In the genomic region with DNA sequence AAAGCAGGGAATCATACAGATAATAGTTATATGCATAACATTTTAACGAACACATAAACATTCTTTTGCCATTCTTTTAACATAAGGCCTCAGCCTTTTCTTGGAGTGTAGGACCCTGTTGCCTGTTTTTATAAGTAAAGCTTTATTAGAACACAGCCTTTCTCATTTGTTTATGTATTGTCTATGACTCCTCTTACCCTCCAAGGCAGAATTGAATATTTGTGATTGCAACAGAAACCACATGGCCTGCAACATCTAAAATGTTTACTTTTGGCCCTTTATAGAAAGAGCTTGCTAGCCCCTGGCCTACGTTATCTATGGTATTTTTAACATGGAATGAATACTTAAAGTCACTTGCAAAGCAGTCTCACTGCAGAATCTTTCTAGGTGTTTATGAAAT, we compare ENCODE assay signal across 19 cellular contexts. TPM values are rescaled to one million over a fixed set of nuclear protein-coding genes. Genes with fewer than 3 reads are reported as not detected.
DNase-seq lines count a peak whose midpoint lies in the region; ATAC-seq and TF ChIP-seq lines count a peak whose summit lies in the region.
"Had no signal": no experiment of that assay in that cellular context is flagged by ENCODE, and none has a peak within 500 bp of the region (broad histone marks: within the 10 kb centered on the region; RNA-seq: fewer than 3 reads in every experiment).

No MANE protein-coding gene starts in this region.

- H3K36me3 Mint-ChIP-seq in endothelial cell (ENCODE audit: low read depth, unreplicated experiment) = peaks cover 3% of the 10 kb centered on the region

- H2BK120ac ChIP-seq in trophoblast cell (ENCODE audit: insufficient read depth, low read length, poor library complexity) = no peak overlapping the region

- H3K4ac ChIP-seq in trophoblast cell (ENCODE audit: low read depth, low read length) = no peak overlapping the region

- no peak overlapping the region for H3K4me3 ChIP-seq in DND-41 (ENCODE audit: low read depth in 1 of 2, low read length in 2 of 2)
- H3K4me3 ChIP-seq in NB4 (ENCODE audit: low read depth, low read length) = no peak overlapping the region
- no peak overlapping the region for H3K4me3 ChIP-seq in cardiac fibroblast (replicated peaks in 1 of 2; ENCODE audit: low read depth in 2 of 2, low read length in 2 of 2)
- H3K4me3 ChIP-seq in trophoblast cell (ENCODE audit: low read depth, low read length) = no peak overlapping the region
- H3K4me3 ChIP-seq: gastrocnemius medialis, skin epidermis, testis had no signal

- H2AK5ac ChIP-seq in trophoblast cell (ENCODE audit: low read length) = no peak overlapping the region

- no peak for DNase-seq in DND-41
- DNase-seq in NB4 (ENCODE audit: low read depth) = peak; percentile 7
- DNase-seq in cardiac fibroblast (ENCODE audit: low read depth in 2 of 2) = peak; percentile 35 to 54
- peak; percentile 54 to 83 for DNase-seq in trophoblast cell
- DNase-seq in endothelial cell (ENCODE audit: low spot score) = no peak
- no peak for DNase-seq in retina
- DNase-seq: activated B cell treated with CpG ODN at 0.5 μM for 24 hours; activated naive CD8-positive, alpha-beta T cell treated with anti-CD3 and anti-CD28 coated beads, Interleukin-2, amount 50 U/mL, for 24 hours; gastrocnemius medialis; H7; left ventricle myocardium superior; NCI-H1436 treated with DMSO at 0.1 percent for 48 hours; T-cell; testis had no signal

- H3K9ac ChIP-seq in DND-41 (ENCODE audit: low read depth, low read length) = no peak overlapping the region
- no peak overlapping the region for H3K9ac ChIP-seq in trophoblast cell (ENCODE audit: low read length)
- H3K9ac ChIP-seq: KMS-11 had no signal

- no peak overlapping the region for H3K4me3 Mint-ChIP-seq in endothelial cell (ENCODE audit: unreplicated experiment)
- H3K4me3 Mint-ChIP-seq: activated B cell treated with CpG ODN at 0.5 μM for 24 hours, T-cell had no signal

- no peak overlapping the region for H2BK5ac ChIP-seq in trophoblast cell (ENCODE audit: low read depth, low read length, poor library complexity)

- no peak for TF ChIP-seq CTCF in DND-41 (IDR thresholded peaks at IDR 0.05; ENCODE audit: borderline replicate concordance, extremely low read depth, low read length, poor library complexity, severe bottlenecking)
- no peak for TF ChIP-seq CTCF in NB4 (IDR thresholded peaks at IDR 0.05; ENCODE audit: low read depth, low read length)
- TF ChIP-seq CTCF in cardiac fibroblast (IDR thresholded peaks at IDR 0.05; ENCODE audit: low read depth, low read length) = no peak
- no peak for TF ChIP-seq CTCF in endothelial cell (IDR thresholded peaks at IDR 0.05; ENCODE audit: unreplicated experiment)

- TF ChIP-seq POLR2A in NB4 (IDR thresholded peaks at IDR 0.05; ENCODE audit: extremely low read depth, insufficient read length) = no peak

- peaks cover 29% of the 10 kb centered on the region for H3K4me1 Mint-ChIP-seq in endothelial cell (ENCODE audit: unreplicated experiment)

- no CpG with 5 or more reads among the region's 2 CpGs for WGBS in trophoblast cell (ENCODE audit: extremely low coverage, insufficient coverage, insufficient read length)

- H2BK12ac ChIP-seq in trophoblast cell (ENCODE audit: low read length) = no peak overlapping the region

- H3K9me3 Mint-ChIP-seq in endothelial cell (ENCODE audit: unreplicated experiment) = no peaks in the 10 kb centered on the region
- H3K9me3 Mint-ChIP-seq: activated B cell treated with CpG ODN at 0.5 μM for 24 hours; activated naive CD8-positive, alpha-beta T cell treated with anti-CD3 and anti-CD28 coated beads, Interleukin-2, amount 50 U/mL, for 24 hours; activated T-helper 17 cell treated with anti-CD3 and anti-CD28 coated beads, Interleukin-2, amount 50 U/mL, for 72 hours; T-cell had no signal

- H3K27ac Mint-ChIP-seq in endothelial cell (ENCODE audit: unreplicated experiment) = no peak overlapping the region
- H3K27ac Mint-ChIP-seq: activated B cell treated with CpG ODN at 0.5 μM for 24 hours; activated naive CD8-positive, alpha-beta T cell treated with anti-CD3 and anti-CD28 coated beads, Interleukin-2, amount 50 U/mL, for 24 hours; activated T-helper 17 cell treated with anti-CD3 and anti-CD28 coated beads, Interleukin-2, amount 50 U/mL, for 72 hours; T-cell had no signal

- peaks cover 3% of the 10 kb centered on the region; the same call in 1 of the 2 replicates for H3K36me3 ChIP-seq in DND-41 (ENCODE audit: insufficient read depth, low read length)
- peaks cover 0 to 7% of the 10 kb centered on the region in 2 experiments for H3K36me3 ChIP-seq in trophoblast cell (ENCODE audit: control insufficient read depth in 1 of 2, insufficient read depth in 2 of 2, low read length in 2 of 2)
- H3K36me3 ChIP-seq: gastrocnemius medialis had no signal

- H3K79me2 ChIP-seq in DND-41 (ENCODE audit: insufficient read depth, low read length) (peaks cover 39% of the 10 kb centered on the region), trophoblast cell (ENCODE audit: control insufficient read depth, insufficient read depth, low read length, poor library complexity) (peaks cover 10% of the 10 kb centered on the region)

- H2AFZ ChIP-seq in DND-41 (ENCODE audit: low read depth, low read length) (no peak overlapping the region), trophoblast cell (ENCODE audit: insufficient read depth, low read length, poor library complexity) (no peak overlapping the region)

- H3K4me1 ChIP-seq in DND-41 (ENCODE audit: insufficient read depth, low read length) (peaks cover 45% of the 10 kb centered on the region), trophoblast cell (ENCODE audit: control insufficient read depth in 1 of 2, insufficient read depth in 2 of 2, low read length in 2 of 2) (peaks cover 6 to 9% of the 10 kb centered on the region in 2 experiments)

- peaks cover 8% of the 10 kb centered on the region for H3K27me3 Mint-ChIP-seq in endothelial cell (ENCODE audit: unreplicated experiment)
- H3K27me3 Mint-ChIP-seq: activated B cell treated with CpG ODN at 0.5 μM for 24 hours; activated naive CD8-positive, alpha-beta T cell treated with anti-CD3 and anti-CD28 coated beads, Interleukin-2, amount 50 U/mL, for 24 hours; activated T-helper 17 cell treated with anti-CD3 and anti-CD28 coated beads, Interleukin-2, amount 50 U/mL, for 72 hours; T-cell had no signal

- no peak overlapping the region for H4K8ac ChIP-seq in trophoblast cell (ENCODE audit: low read depth, low read length)

- no peak overlapping the region for H4K91ac ChIP-seq in trophoblast cell (ENCODE audit: low read depth, low read length)

- peaks cover 6% of the 10 kb centered on the region for H3K79me1 ChIP-seq in trophoblast cell (ENCODE audit: low read length)

- H3K9me3 ChIP-seq in DND-41 (ENCODE audit: insufficient read depth, low read length, severe bottlenecking) = no peaks in the 10 kb centered on the region
- no peaks in the 10 kb centered on the region for H3K9me3 ChIP-seq in trophoblast cell (ENCODE audit: insufficient read depth, low read depth, low read length)
- H3K9me3 ChIP-seq: gastrocnemius medialis, testis had no signal

- H3K23ac ChIP-seq in trophoblast cell (ENCODE audit: low read length) = no peak overlapping the region

- H4K20me1 ChIP-seq in DND-41 (ENCODE audit: insufficient read depth, low read length) = peaks cover 2% of the 10 kb centered on the region; the same call in 1 of the 2 replicates

- no peak overlapping the region for H4K12ac ChIP-seq in trophoblast cell (ENCODE audit: low read depth, low read length)

- no peaks in the 10 kb centered on the region for H3K27me3 ChIP-seq in DND-41 (ENCODE audit: insufficient read depth, low read length, poor library complexity)
- H3K27me3 ChIP-seq in trophoblast cell (ENCODE audit: insufficient read depth, low read length) = no peaks in the 10 kb centered on the region
- H3K27me3 ChIP-seq: gastrocnemius medialis, testis had no signal

- no peak overlapping the region for H3K27ac ChIP-seq in DND-41 (ENCODE audit: low read length)
- no peak overlapping the region for H3K27ac ChIP-seq in trophoblast cell (ENCODE audit: low read depth, low read length)
- H3K27ac ChIP-seq: C4-2B, gastrocnemius medialis, KMS-11, skin epidermis, testis had no signal

- H3K4me2 ChIP-seq in DND-41 (ENCODE audit: insufficient read depth, low read length) (peak overlapping the region; percentile 12; the same call in 1 of the 2 replicates), trophoblast cell (ENCODE audit: low read length) (no peak overlapping the region)

- ATAC-seq in DND-41 (ENCODE audit: insufficient read depth, low read depth) (no peak), HG03442 (IDR thresholded peaks at IDR 0.05; ENCODE audit: unreplicated experiment) (no peak)
- ATAC-seq: activated naive CD8-positive, alpha-beta T cell treated with anti-CD3 and anti-CD28 coated beads, Interleukin-2, amount 50 U/mL, for 24 hours; activated T-helper 17 cell treated with anti-CD3 and anti-CD28 coated beads, Interleukin-2, amount 50 U/mL, for 72 hours; gastrocnemius medialis; left ventricle myocardium superior; T-cell had no signal

- H3K18ac ChIP-seq in trophoblast cell (ENCODE audit: low read length) = no peak overlapping the region

- no peak overlapping the region for H3K14ac ChIP-seq in trophoblast cell (ENCODE audit: low read length)

RNA-seq across cellular contexts. Expression of gene SLC31A1, which starts 2.6 kb away (rescaled TPM):
- 60.3 and 63.7 TPM in 2 replicates for polyA plus RNA-seq in trophoblast cell (2013)
- total RNA-seq in endothelial cell (ENCODE audit: unreplicated experiment) = 23.2 TPM

RNA-seq across cellular contexts. Expression of gene FKBP15, which starts 2.9 kb away (rescaled TPM):
- polyA plus RNA-seq in trophoblast cell (2013) = 15.4 and 16.5 TPM in 2 replicates
- total RNA-seq in endothelial cell (ENCODE audit: unreplicated experiment) = 30.2 TPM

RNA-seq across cellular contexts. Expression of gene CDC26, which starts 51.4 kb away (rescaled TPM):
- 39.5 and 42.0 TPM in 2 replicates for polyA plus RNA-seq in trophoblast cell (2013)
- total RNA-seq in endothelial cell (ENCODE audit: unreplicated experiment) = 27.0 TPM

RNA-seq across cellular contexts. Expression of gene PRPF4, which starts 51.5 kb away (rescaled TPM):
- 22.6 and 23.5 TPM in 2 replicates for polyA plus RNA-seq in trophoblast cell (2013)
- 20.5 TPM for total RNA-seq in endothelial cell (ENCODE audit: unreplicated experiment)

Comparison
In these comparisons a context has a peak if more than half of its experiments do, and no peak if none do; other contexts are left out.
1. DNase-seq: peak in NB4 (single experiment), cardiac fibroblast (2 of 2) and trophoblast cell (2 of 2); none in DND-41 (single experiment), endothelial cell (single experiment) and retina (single experiment).